In the genomic region with DNA sequence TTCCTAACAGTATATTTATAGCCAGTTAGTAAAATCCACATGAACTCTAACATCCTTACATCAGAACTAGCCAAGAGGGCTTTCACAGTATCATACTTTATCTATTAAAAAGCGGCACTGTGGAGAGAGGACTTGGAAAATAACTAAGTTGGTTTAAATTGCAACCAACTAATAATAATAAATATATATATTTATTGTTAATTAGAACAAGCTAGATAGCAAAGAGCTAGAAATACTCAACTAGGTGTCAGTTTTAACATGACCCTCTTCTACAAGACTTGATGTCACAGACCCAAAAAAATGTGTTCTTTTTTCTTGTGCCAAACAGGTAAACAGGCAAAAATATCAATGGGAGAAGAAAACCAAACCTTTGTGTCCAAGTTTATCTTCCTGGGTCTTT, we compare ENCODE assay signal across 32 cellular contexts. TPM values are rescaled to one million over a fixed set of nuclear protein-coding genes. Genes with fewer than 3 reads are reported as not detected.
"Had no signal": no experiment of that assay in that cellular context is flagged by ENCODE, and none has a peak within 500 bp of the region (broad histone marks: within the 10 kb centered on the region; RNA-seq: fewer than 3 reads in every experiment).

Gene OR2D3, plus strand, starts transcription at position 301 of the 400 bp plus-strand sequence. Its CDS starts 0 bp downstream, at position 301.

- H3K9me3 Mint-ChIP-seq: stimulated activated effector memory CD8-positive, alpha-beta T cell treated with anti-CD3 and anti-CD28 coated beads, Interleukin-12 subunit alpha, Interleukin-12 subunit beta, amount 100 ng/mL, for 72 hours; stimulated activated naive CD8-positive, alpha-beta T cell treated with anti-CD3 and anti-CD28 coated beads, Interleukin-15, amount 100 ng/mL, for 72 hours; type B pancreatic cell had no signal

- H3K27ac ChIP-seq: stomach, suprapubic skin, testis, thoracic aorta, thyroid gland, tibial artery, tibial nerve, transverse colon, upper lobe of left lung, upper lobe of right lung, uterus, vagina had no signal

- H3K4me3 ChIP-seq: stomach, suprapubic skin, testis, thoracic aorta, thyroid gland, tibial artery, tibial nerve, transverse colon, upper lobe of left lung, upper lobe of right lung, uterus, vagina had no signal

- ATAC-seq: stimulated activated effector memory CD8-positive, alpha-beta T cell treated with anti-CD3 and anti-CD28 coated beads, Interleukin-12 subunit alpha, Interleukin-12 subunit beta, amount 100 ng/mL, for 72 hours; stimulated activated memory B cell treated with anti-CD40 and anti-IgM and Interleukin-4, amounts not matched to agents 10 μg/mL and 1 μg/mL and 100 μg/mL, for 72 hours; stimulated activated naive B cell treated with anti-CD40 and anti-IgM and Interleukin-4, amounts not matched to agents 10 μg/mL and 1 μg/mL and 100 μg/mL, for 72 hours; stimulated activated naive CD8-positive, alpha-beta T cell treated with anti-CD3 and anti-CD28 coated beads, Interleukin-15, Interleukin-2, amounts not matched to agents 100 U/mL and 50 U/mL, for 24 hours; upper lobe of right lung had no signal

- H3K27me3 Mint-ChIP-seq: type B pancreatic cell had no signal

- H3K9me3 ChIP-seq: suprapubic skin, testis, thoracic aorta, thyroid gland, tibial artery, tibial nerve, transverse colon, upper lobe of left lung, upper lobe of right lung, uterus, vagina had no signal

- H3K27ac Mint-ChIP-seq: stimulated activated effector memory CD8-positive, alpha-beta T cell treated with anti-CD3 and anti-CD28 coated beads, Interleukin-12 subunit alpha, Interleukin-12 subunit beta, amount 100 ng/mL, for 72 hours; stimulated activated memory B cell treated with anti-CD40 and anti-IgM and Interleukin-4, amounts not matched to agents 10 μg/mL and 1 μg/mL and 100 μg/mL, for 72 hours; stimulated activated naive B cell treated with anti-CD40 and anti-IgM and Interleukin-4, amounts not matched to agents 10 μg/mL and 1 μg/mL and 100 μg/mL, for 72 hours; stimulated activated naive CD8-positive, alpha-beta T cell treated with anti-CD3 and anti-CD28 coated beads, Interleukin-15, amount 100 ng/mL, for 72 hours; stimulated activated naive CD8-positive, alpha-beta T cell treated with anti-CD3 and anti-CD28 coated beads, Interleukin-15, Interleukin-2, amounts not matched to agents 100 ng/mL and 50 ng/mL, for 24 hours; type B pancreatic cell had no signal

- H3K36me3 ChIP-seq: stomach, suprapubic skin, thoracic aorta, thyroid gland, tibial artery, tibial nerve, transverse colon, upper lobe of left lung, upper lobe of right lung, uterus, vagina had no signal

- DNase-seq: stimulated activated CD4-positive, alpha-beta T cell treated with anti-CD3 and anti-CD28 coated beads, Interleukin-2, amount 100 ng/mL, for 48 hours; stimulated activated CD4-positive, alpha-beta T cell treated with anti-CD3 and anti-CD28 coated beads, Interleukin-4, amount 100 ng/mL, for 1 hour; stimulated activated CD4-positive, alpha-beta T cell treated with anti-CD3 and anti-CD28 coated beads, Interleukin-4, amount 100 ng/mL, for 24 hours; stimulated activated CD4-positive, alpha-beta T cell treated with anti-CD3 and anti-CD28 coated beads, Interleukin-4, amount 100 ng/mL, for 4 hours; stimulated activated CD8-positive, alpha-beta memory T cell treated with anti-CD3 and anti-CD28 coated beads, Interleukin-4, amount 100 ng/mL, for 48 hours; stimulated activated naive B cell treated with anti-CD40 and anti-IgM and Interleukin-4, amounts not matched to agents 10 μg/mL and 1 μg/mL and 100 μg/mL, for 72 hours; stimulated activated naive CD4-positive, alpha-beta T cell; stimulated activated naive CD4-positive, alpha-beta T cell treated with Interleukin-2 at 50 U/mL for 16 hours; stimulated activated naive CD8-positive, alpha-beta T cell treated with anti-CD3 and anti-CD28 coated beads, Interleukin-15, amount 100 ng/mL, for 72 hours; stimulated activated naive CD8-positive, alpha-beta T cell treated with anti-CD3 and anti-CD28 coated beads, Interleukin-15, Interleukin-2, amounts not matched to agents 100 U/mL and 50 U/mL, for 24 hours; stomach; substantia nigra; testis; thyroid gland; tibial artery; transverse colon; upper lobe of left lung; upper lobe of right lung; uterus had no signal

- H3K36me3 Mint-ChIP-seq: stimulated activated effector memory CD8-positive, alpha-beta T cell treated with anti-CD3 and anti-CD28 coated beads, Interleukin-12 subunit alpha, Interleukin-12 subunit beta, amount 100 ng/mL, for 72 hours; stimulated activated memory B cell treated with anti-CD40 and anti-IgM and Interleukin-4, amounts not matched to agents 10 μg/mL and 1 μg/mL and 100 μg/mL, for 72 hours; stimulated activated naive B cell treated with anti-CD40 and anti-IgM and Interleukin-4, amounts not matched to agents 10 μg/mL and 1 μg/mL and 100 μg/mL, for 72 hours; type B pancreatic cell had no signal

- H3K27me3 ChIP-seq: stomach, suprapubic skin, testis, thyroid gland, tibial artery, tibial nerve, transverse colon, upper lobe of left lung, upper lobe of right lung, uterus, vagina had no signal

- H3K4me1 ChIP-seq: stomach, suprapubic skin, testis, thyroid gland, tibial nerve, transverse colon, upper lobe of left lung, upper lobe of right lung, uterus, vagina had no signal

- H3K4me3 Mint-ChIP-seq: stimulated activated effector memory CD8-positive, alpha-beta T cell treated with anti-CD3 and anti-CD28 coated beads, Interleukin-12 subunit alpha, Interleukin-12 subunit beta, amount 100 ng/mL, for 72 hours; stimulated activated memory B cell treated with anti-CD40 and anti-IgM and Interleukin-4, amounts not matched to agents 10 μg/mL and 1 μg/mL and 100 μg/mL, for 72 hours; stimulated activated naive B cell treated with anti-CD40 and anti-IgM and Interleukin-4, amounts not matched to agents 10 μg/mL and 1 μg/mL and 100 μg/mL, for 72 hours; stimulated activated naive CD8-positive, alpha-beta T cell treated with anti-CD3 and anti-CD28 coated beads, Interleukin-15, amount 100 ng/mL, for 72 hours; stimulated activated naive CD8-positive, alpha-beta T cell treated with anti-CD3 and anti-CD28 coated beads, Interleukin-15, Interleukin-2, amounts not matched to agents 100 ng/mL and 50 ng/mL, for 24 hours; type B pancreatic cell had no signal

RNA-seq across cellular contexts. Expression of gene OR2D3, which starts in this region (rescaled TPM):
- total RNA-seq: stomach, subcutaneous adipose tissue, suprapubic skin, temporal lobe, testis, thoracic aorta, thyroid gland, tibial nerve, transverse colon, upper lobe of left lung, upper lobe of right lung, ureter, urinary bladder, uterus, vagina had no signal
- polyA plus RNA-seq: stomach, thymus, urinary bladder had no signal
